2 cellular contexts compared by ENCODE assay signal in the genomic region with DNA sequence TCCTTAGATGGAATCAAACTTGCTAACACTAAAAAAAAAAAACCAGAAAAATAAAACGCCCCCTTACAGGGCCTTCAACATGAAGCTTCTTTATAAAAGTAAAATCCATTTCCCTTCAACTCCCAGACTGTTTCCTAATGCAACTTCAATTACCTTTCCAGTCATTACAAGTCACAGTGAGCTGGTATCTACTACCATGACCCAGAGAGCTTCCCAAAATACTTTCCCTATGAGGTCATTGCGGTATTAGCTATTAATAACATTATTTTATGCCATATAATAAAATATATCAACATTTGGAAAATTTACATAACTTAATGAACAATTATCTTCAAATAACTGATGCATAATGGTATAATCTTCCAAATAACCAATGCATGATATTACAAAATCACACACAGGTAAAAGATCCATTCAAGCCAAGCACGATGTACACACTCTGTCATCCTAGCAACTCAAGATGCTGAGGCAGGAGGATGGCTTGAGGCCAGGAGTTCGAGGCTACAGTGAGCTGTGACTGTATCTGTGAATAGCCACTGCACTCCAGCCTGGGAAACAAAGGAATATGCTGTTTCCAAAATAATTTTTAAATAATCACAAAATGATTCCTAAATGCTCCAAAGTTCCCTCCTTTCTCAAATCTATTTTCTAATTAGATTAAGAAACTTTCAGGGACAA.
TF ChIP-seq lines count a peak whose summit lies in the region.

No MANE protein-coding gene starts in this region.

TF ChIP-seq in endothelial cell of umbilical vein, 7 proteins besides CTCF, POLR2A, EP300 and RAD21:
- TF ChIP-seq EZH2 (IDR thresholded peaks at IDR 0.05; ENCODE audit: borderline replicate concordance, low read depth, low read length, severe bottlenecking) (no peak), GATA2 (IDR thresholded peaks at IDR 0.05; ENCODE audit: insufficient read depth, insufficient read length, low read depth, low read length) (no peak), FOS (IDR thresholded peaks at IDR 0.05; ENCODE audit: borderline replicate concordance, insufficient read depth, low read length) (no peak), MYC (IDR thresholded peaks at IDR 0.05; ENCODE audit: low read depth, low read length) (no peak), POLR2AphosphoS5 (IDR thresholded peaks at IDR 0.05; ENCODE audit: insufficient read depth, low read depth, low read length) (no peak), JUN (IDR thresholded peaks at IDR 0.05; ENCODE audit: borderline replicate concordance, insufficient read depth, insufficient read length, low read depth) (no peak)
- TF ChIP-seq, protein P1, sequence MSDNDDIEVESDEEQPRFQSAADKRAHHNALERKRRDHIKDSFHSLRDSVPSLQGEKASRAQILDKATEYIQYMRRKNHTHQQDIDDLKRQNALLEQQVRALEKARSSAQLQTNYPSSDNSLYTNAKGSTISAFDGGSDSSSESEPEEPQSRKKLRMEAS (IDR thresholded peaks at IDR 0.05; ENCODE audit: insufficient read depth, insufficient read length): no peak

TF ChIP-seq in HepG2, 621 proteins besides CTCF, POLR2A, EP300 and RAD21:
- TF ChIP-seq JARID2 (CRISPR knock-in tag; IDR thresholded peaks at IDR 0.05; ENCODE audit: insufficient replicate concordance) (no peak), REL (CRISPR knock-in tag; conservative IDR thresholded peaks at IDR 0.05) (no peak), ZNF317 (CRISPR knock-in tag; IDR thresholded peaks at IDR 0.05) (no peak), HNRNPH1 (optimal IDR thresholded peaks at IDR 0.05; ENCODE audit: low read depth, low read length) (no peak), ZKSCAN1 (IDR thresholded peaks at IDR 0.05; ENCODE audit: low read length) (no peak), ZNF430 (CRISPR knock-in tag; IDR thresholded peaks at IDR 0.05) (no peak), SAP130 (CRISPR knock-in tag; IDR thresholded peaks at IDR 0.05; ENCODE audit: low read depth) (no peak), NCOA1 (CRISPR knock-in tag; IDR thresholded peaks at IDR 0.05) (no peak), ZBTB38 (CRISPR knock-in tag; IDR thresholded peaks at IDR 0.05) (no peak), HNF4A (CRISPR knock-in tag; IDR thresholded peaks at IDR 0.05) (no peak), ATRX (CRISPR knock-in tag; IDR thresholded peaks at IDR 0.05; ENCODE audit: borderline replicate concordance) (no peak)
- TF ChIP-seq, protein P2, sequence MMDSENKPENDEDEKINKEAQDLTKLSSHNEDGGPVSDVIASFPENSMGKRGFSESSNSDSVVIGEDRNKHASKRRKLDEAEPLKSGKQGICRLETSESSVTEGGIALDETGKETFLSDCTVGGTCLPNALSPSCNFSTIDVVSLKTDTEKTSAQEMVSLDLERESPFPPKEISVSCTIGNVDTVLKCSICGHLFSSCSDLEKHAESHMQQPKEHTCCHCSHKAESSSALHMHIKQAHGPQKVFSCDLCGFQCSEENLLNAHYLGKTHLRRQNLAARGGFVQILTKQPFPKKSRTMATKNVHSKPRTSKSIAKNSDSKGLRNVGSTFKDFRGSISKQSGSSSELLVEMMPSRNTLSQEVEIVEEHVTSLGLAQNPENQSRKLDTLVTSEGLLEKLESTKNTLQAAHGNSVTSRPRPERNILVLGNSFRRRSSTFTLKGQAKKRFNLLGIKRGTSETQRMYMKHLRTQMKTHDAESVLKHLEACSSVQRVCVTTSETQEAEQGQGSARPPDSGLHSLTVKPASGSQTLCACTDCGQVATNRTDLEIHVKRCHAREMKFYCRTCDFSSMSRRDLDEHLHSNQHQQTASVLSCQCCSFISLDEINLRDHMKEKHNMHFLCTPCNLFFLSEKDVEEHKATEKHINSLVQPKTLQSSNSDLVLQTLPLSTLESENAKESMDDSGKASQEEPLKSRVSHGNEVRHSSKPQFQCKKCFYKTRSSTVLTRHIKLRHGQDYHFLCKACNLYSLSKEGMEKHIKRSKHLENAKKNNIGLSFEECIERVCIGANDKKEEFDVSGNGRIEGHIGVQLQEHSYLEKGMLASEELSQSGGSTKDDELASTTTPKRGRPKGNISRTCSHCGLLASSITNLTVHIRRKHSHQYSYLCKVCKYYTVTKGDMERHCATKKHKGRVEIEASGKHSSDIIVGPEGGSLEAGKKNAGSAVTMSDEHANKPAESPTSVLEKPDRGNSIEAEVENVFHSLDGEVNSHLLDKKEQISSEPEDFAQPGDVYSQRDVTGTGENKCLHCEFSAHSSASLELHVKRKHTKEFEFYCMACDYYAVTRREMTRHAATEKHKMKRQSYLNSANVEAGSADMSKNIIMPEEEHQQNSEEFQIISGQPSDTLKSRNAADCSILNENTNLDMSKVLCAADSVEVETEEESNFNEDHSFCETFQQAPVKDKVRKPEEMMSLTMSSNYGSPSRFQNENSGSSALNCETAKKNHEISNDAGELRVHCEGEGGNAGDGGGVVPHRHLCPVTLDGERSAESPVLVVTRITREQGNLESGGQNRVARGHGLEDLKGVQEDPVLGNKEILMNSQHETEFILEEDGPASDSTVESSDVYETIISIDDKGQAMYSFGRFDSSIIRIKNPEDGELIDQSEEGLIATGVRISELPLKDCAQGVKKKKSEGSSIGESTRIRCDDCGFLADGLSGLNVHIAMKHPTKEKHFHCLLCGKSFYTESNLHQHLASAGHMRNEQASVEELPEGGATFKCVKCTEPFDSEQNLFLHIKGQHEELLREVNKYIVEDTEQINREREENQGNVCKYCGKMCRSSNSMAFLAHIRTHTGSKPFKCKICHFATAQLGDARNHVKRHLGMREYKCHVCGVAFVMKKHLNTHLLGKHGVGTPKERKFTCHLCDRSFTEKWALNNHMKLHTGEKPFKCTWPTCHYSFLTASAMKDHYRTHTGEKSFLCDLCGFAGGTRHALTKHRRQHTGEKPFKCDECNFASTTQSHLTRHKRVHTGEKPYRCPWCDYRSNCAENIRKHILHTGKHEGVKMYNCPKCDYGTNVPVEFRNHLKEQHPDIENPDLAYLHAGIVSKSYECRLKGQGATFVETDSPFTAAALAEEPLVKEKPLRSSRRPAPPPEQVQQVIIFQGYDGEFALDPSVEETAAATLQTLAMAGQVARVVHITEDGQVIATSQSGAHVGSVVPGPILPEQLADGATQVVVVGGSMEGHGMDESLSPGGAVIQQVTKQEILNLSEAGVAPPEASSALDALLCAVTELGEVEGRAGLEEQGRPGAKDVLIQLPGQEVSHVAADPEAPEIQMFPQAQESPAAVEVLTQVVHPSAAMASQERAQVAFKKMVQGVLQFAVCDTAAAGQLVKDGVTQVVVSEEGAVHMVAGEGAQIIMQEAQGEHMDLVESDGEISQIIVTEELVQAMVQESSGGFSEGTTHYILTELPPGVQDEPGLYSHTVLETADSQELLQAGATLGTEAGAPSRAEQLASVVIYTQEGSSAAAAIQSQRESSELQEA (CRISPR knock-in tag; IDR thresholded peaks at IDR 0.05; ENCODE audit: not compliant biosample characterization): no peak
- TF ChIP-seq, protein P3, sequence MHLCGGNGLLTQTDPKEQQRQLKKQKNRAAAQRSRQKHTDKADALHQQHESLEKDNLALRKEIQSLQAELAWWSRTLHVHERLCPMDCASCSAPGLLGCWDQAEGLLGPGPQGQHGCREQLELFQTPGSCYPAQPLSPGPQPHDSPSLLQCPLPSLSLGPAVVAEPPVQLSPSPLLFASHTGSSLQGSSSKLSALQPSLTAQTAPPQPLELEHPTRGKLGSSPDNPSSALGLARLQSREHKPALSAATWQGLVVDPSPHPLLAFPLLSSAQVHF (CRISPR knock-in tag; IDR thresholded peaks at IDR 0.05): no peak
- TF ChIP-seq, protein P4, sequence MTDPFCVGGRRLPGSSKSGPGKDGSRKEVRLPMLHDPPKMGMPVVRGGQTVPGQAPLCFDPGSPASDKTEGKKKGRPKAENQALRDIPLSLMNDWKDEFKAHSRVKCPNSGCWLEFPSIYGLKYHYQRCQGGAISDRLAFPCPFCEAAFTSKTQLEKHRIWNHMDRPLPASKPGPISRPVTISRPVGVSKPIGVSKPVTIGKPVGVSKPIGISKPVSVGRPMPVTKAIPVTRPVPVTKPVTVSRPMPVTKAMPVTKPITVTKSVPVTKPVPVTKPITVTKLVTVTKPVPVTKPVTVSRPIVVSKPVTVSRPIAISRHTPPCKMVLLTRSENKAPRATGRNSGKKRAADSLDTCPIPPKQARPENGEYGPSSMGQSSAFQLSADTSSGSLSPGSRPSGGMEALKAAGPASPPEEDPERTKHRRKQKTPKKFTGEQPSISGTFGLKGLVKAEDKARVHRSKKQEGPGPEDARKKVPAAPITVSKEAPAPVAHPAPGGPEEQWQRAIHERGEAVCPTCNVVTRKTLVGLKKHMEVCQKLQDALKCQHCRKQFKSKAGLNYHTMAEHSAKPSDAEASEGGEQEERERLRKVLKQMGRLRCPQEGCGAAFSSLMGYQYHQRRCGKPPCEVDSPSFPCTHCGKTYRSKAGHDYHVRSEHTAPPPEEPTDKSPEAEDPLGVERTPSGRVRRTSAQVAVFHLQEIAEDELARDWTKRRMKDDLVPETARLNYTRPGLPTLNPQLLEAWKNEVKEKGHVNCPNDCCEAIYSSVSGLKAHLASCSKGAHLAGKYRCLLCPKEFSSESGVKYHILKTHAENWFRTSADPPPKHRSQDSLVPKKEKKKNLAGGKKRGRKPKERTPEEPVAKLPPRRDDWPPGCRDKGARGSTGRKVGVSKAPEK (CRISPR knock-in tag; IDR thresholded peaks at IDR 0.05; ENCODE audit: borderline replicate concordance): no peak
- TF ChIP-seq, protein P5, sequence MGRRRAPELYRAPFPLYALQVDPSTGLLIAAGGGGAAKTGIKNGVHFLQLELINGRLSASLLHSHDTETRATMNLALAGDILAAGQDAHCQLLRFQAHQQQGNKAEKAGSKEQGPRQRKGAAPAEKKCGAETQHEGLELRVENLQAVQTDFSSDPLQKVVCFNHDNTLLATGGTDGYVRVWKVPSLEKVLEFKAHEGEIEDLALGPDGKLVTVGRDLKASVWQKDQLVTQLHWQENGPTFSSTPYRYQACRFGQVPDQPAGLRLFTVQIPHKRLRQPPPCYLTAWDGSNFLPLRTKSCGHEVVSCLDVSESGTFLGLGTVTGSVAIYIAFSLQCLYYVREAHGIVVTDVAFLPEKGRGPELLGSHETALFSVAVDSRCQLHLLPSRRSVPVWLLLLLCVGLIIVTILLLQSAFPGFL (CRISPR knock-in tag; IDR thresholded peaks at IDR 0.05): no peak
TF ChIP-seq in HepG2: peak in this region for 0.
